Comparison of ENCODE assay signal across 8 cellular contexts in the genomic region with DNA sequence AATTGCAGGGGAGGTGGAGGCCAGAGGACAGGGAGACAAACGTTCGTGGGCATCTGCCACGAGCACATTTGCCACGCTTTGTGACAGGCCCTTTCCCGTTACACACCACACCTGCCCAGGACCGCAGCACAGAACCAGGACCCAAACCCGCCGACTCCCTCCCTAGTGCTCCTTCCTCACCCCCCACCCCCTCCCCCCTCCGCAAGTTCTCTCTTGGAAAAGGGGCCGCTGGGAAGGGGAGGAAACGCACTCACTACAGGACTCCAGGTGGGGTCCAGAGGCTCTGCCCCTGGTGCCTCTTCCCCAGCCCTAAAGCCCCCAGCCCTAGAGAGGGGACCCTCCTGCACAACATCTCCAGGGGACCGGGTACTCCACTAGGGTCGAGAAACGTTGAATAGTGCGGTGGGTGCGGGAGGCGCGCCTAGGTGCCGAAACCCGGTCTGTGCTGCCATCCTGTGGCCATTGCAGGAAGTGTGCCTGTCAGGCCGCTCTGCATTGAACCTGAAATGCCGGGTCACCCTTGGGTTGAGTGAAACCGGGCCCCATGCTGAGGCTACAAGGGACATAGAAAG.
DNase-seq lines count a peak whose midpoint lies in the region; ATAC-seq and TF ChIP-seq lines count a peak whose summit lies in the region.

No MANE protein-coding gene starts in this region.

- peak; percentile 76 for DNase-seq in COLO668 (lab: John Stamatoyannopoulos, UW; ENCODE audit: unreplicated experiment)
- DNase-seq in RWPE2 (ENCODE audit: low spot score) = no peak
- DNase-seq in activated effector memory CD4-positive, alpha-beta T cell treated with anti-CD3 and anti-CD28 coated beads, Interleukin-2, amount 50 U/mL, for 16 hours = peak; percentile 95
- DNase-seq in foreskin melanocyte = peak; percentile 60
- DNase-seq in superior temporal gyrus (ENCODE audit: extremely low spot score) = peak; percentile 89

- TF ChIP-seq CTCF in LNCAP (IDR thresholded peaks at IDR 0.05) (peak; percentile 95), RWPE2 (IDR thresholded peaks at IDR 0.05; ENCODE audit: poor library complexity, severe bottlenecking) (peak; percentile 83), neutrophil (IDR thresholded peaks at IDR 0.05) (peak; percentile 97)

- H3K9me3 ChIP-seq in RWPE2 (ENCODE audit: severe bottlenecking) (no peaks in the 10 kb centered on the region), neutrophil (no peaks in the 10 kb centered on the region)

- H3K4me3 ChIP-seq in RWPE2 (ENCODE audit: severe bottlenecking) = no peak overlapping the region
- peak overlapping the region; percentile 66 to 75 for H3K4me3 ChIP-seq in neutrophil (ENCODE audit: low read depth in 1 of 2, low read length in 1 of 2)

- H3K27me3 ChIP-seq in RWPE2 (ENCODE audit: insufficient read depth, poor library complexity, severe bottlenecking) = no peaks in the 10 kb centered on the region
- peaks cover 11% of the 10 kb centered on the region for H3K27me3 ChIP-seq in neutrophil

- H3K27ac ChIP-seq in RWPE2 (ENCODE audit: poor library complexity, severe bottlenecking) = peak overlapping the region; percentile 67
- peak overlapping the region; percentile 66 for H3K27ac ChIP-seq in neutrophil

- H3K4me1 ChIP-seq in RWPE2 (ENCODE audit: insufficient read depth, poor library complexity, severe bottlenecking) (peaks cover 11% of the 10 kb centered on the region), neutrophil (ENCODE audit: control insufficient read depth in 1 of 2, insufficient read depth in 1 of 2, low read depth in 1 of 2, low read length in 1 of 2) (peaks cover 30 to 33% of the 10 kb centered on the region in 2 experiments)

- H3K36me3 ChIP-seq in RWPE2 (ENCODE audit: low read depth) (no peaks in the 10 kb centered on the region), neutrophil (no peaks in the 10 kb centered on the region)

- ATAC-seq in GM21447 (IDR thresholded peaks at IDR 0.05; ENCODE audit: unreplicated experiment) (peak; percentile 43), RWPE2 (ENCODE audit: low read depth) (peak; percentile 44)
